ENCODE assay signal across 1 cellular context in the genomic region with DNA sequence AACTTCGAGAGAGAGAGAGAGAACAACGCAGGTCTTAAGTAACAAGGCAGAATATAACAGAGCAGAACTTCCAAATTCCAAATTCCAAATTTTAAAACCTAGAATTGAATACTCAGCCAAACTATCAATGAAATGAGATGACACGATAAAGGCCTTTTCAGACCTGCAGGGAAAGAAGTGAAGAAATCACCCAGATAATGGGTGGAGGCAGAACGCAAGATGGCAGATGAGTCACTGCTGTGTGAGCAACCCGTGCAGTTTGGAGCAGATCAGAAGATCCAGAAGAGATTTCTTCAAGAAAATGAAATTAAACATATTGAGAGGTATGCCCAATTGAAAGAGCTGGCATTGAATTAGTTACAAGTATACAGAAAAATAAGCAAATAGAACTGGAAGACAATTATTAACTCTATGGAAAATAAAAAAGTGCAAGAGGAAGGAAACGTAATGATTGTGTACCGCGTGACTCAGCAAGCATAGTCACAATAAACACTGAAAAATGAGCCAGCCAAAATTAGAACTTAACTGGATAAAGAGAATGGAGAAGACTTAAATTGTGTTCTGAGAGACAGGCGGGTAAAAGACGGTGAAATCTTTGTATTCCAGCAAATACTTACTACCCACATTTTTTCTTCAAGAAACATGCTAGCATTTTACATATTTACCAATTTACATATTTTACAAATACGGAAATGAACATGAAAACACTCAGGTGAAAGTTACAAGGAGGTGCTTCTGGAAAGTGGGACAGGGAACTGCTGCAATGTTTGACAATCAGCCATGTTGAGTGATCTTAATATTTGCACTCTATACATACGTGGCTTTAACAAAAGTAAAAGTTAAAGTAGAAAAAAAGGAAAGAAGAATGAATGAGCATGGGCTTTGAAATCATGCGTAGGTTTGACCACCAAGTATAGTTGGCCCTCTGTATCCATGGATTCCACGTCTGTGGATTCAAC.
TF ChIP-seq lines count a peak whose summit lies in the region.

No MANE protein-coding gene starts in this region.

TF ChIP-seq in K562, 482 proteins besides CTCF, POLR2A, EP300 and RAD21 (continued from another document and continues in another):
- TF ChIP-seq, protein P1, sequence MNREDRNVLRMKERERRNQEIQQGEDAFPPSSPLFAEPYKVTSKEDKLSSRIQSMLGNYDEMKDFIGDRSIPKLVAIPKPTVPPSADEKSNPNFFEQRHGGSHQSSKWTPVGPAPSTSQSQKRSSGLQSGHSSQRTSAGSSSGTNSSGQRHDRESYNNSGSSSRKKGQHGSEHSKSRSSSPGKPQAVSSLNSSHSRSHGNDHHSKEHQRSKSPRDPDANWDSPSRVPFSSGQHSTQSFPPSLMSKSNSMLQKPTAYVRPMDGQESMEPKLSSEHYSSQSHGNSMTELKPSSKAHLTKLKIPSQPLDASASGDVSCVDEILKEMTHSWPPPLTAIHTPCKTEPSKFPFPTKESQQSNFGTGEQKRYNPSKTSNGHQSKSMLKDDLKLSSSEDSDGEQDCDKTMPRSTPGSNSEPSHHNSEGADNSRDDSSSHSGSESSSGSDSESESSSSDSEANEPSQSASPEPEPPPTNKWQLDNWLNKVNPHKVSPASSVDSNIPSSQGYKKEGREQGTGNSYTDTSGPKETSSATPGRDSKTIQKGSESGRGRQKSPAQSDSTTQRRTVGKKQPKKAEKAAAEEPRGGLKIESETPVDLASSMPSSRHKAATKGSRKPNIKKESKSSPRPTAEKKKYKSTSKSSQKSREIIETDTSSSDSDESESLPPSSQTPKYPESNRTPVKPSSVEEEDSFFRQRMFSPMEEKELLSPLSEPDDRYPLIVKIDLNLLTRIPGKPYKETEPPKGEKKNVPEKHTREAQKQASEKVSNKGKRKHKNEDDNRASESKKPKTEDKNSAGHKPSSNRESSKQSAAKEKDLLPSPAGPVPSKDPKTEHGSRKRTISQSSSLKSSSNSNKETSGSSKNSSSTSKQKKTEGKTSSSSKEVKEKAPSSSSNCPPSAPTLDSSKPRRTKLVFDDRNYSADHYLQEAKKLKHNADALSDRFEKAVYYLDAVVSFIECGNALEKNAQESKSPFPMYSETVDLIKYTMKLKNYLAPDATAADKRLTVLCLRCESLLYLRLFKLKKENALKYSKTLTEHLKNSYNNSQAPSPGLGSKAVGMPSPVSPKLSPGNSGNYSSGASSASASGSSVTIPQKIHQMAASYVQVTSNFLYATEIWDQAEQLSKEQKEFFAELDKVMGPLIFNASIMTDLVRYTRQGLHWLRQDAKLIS (CRISPR knock-in tag; IDR thresholded peaks at IDR 0.05): 0 out of 2 replicates have a peak, but pooled peaks have one; percentile 49
- TF ChIP-seq ZKSCAN8 (CRISPR knock-in tag; IDR thresholded peaks at IDR 0.05) (0 out of 2 replicates have a peak, but pooled peaks have one; percentile 39), CBFA2T3 (IDR thresholded peaks at IDR 0.05) (peak; percentile 56), ZNF217 (CRISPR knock-in tag; IDR thresholded peaks at IDR 0.05) (no peak), FOXK2 (conservative IDR thresholded peaks at IDR 0.05 in 1 of 2, IDR thresholded peaks at IDR 0.05 in 1 of 2; ENCODE audit: low read depth in 2 of 2) (peak in 1 of 2 experiments; percentile 63; a peak in 3 of 4 replicates), KDM1A (IDR thresholded peaks at IDR 0.05) (peak; percentile 56 to 62; a peak in 3 of 4 replicates), ZNF444 (CRISPR knock-in tag; IDR thresholded peaks at IDR 0.05) (0 out of 2 replicates have a peak, but pooled peaks have one; percentile 7), SREBF2 (CRISPR knock-in tag; IDR thresholded peaks at IDR 0.05) (no peak), MAFK (IDR thresholded peaks at IDR 0.05; ENCODE audit: low read length) (peak; percentile 86), KLF6 (CRISPR knock-in tag; IDR thresholded peaks at IDR 0.05; ENCODE audit: borderline replicate concordance) (peak; percentile 68; the same call in 1 of the 2 replicates), C11orf30 (IDR thresholded peaks at IDR 0.05; ENCODE audit: low read depth) (peak; percentile 92), L3MBTL2 (IDR thresholded peaks at IDR 0.05) (peak; percentile 54; the same call in 1 of the 2 replicates), ZEB2 (IDR thresholded peaks at IDR 0.05) (peak; percentile 71), PTTG1 (tag; IDR thresholded peaks at IDR 0.05; ENCODE audit: low read depth) (peak; percentile 19; the same call in 1 of the 2 replicates), NFE2 (IDR thresholded peaks at IDR 0.05; ENCODE audit: low read depth) (peak; percentile 96), HNRNPK (IDR thresholded peaks at IDR 0.05; ENCODE audit: low read depth, low read length, poor library complexity, severe bottlenecking) (no peak), NUFIP1 (IDR thresholded peaks at IDR 0.05; ENCODE audit: partially characterized antibody) (no peak), GTF2A2 (tag; IDR thresholded peaks at IDR 0.05) (0 out of 2 replicates have a peak, but pooled peaks have one; percentile 14), CBX3 (IDR thresholded peaks at IDR 0.05; ENCODE audit: borderline replicate concordance in 1 of 2, low read length in 2 of 2) (peak in 1 of 2 experiments; percentile 57; a peak in 2 of 3 replicates), YY1 (IDR thresholded peaks at IDR 0.05; ENCODE audit: borderline replicate concordance in 1 of 3, control insufficient read depth in 1 of 3, extremely low read depth in 1 of 3, insufficient read depth in 3 of 3, insufficient read length in 1 of 3, insufficient replicate concordance in 2 of 3, low read depth in 1 of 3, low read length in 2 of 3) (peak; percentile 39 to 89 (median 44))
- TF ChIP-seq, protein P2, sequence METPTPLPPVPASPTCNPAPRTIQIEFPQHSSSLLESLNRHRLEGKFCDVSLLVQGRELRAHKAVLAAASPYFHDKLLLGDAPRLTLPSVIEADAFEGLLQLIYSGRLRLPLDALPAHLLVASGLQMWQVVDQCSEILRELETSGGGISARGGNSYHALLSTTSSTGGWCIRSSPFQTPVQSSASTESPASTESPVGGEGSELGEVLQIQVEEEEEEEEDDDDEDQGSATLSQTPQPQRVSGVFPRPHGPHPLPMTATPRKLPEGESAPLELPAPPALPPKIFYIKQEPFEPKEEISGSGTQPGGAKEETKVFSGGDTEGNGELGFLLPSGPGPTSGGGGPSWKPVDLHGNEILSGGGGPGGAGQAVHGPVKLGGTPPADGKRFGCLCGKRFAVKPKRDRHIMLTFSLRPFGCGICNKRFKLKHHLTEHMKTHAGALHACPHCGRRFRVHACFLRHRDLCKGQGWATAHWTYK (CRISPR knock-in tag; IDR thresholded peaks at IDR 0.05): no peak; the same call in 1 of the 2 replicates
- TF ChIP-seq, protein P3, sequence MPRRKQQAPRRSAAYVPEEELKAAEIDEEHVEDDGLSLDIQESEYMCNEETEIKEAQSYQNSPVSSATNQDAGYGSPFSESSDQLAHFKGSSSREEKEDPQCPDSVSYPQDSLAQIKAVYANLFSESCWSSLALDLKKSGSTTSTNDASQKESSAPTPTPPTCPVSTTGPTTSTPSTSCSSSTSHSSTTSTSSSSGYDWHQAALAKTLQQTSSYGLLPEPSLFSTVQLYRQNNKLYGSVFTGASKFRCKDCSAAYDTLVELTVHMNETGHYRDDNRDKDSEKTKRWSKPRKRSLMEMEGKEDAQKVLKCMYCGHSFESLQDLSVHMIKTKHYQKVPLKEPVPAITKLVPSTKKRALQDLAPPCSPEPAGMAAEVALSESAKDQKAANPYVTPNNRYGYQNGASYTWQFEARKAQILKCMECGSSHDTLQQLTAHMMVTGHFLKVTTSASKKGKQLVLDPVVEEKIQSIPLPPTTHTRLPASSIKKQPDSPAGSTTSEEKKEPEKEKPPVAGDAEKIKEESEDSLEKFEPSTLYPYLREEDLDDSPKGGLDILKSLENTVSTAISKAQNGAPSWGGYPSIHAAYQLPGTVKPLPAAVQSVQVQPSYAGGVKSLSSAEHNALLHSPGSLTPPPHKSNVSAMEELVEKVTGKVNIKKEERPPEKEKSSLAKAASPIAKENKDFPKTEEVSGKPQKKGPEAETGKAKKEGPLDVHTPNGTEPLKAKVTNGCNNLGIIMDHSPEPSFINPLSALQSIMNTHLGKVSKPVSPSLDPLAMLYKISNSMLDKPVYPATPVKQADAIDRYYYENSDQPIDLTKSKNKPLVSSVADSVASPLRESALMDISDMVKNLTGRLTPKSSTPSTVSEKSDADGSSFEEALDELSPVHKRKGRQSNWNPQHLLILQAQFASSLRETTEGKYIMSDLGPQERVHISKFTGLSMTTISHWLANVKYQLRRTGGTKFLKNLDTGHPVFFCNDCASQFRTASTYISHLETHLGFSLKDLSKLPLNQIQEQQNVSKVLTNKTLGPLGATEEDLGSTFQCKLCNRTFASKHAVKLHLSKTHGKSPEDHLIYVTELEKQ (CRISPR knock-in tag; IDR thresholded peaks at IDR 0.05): 0 out of 2 replicates have a peak, but pooled peaks have one; percentile 1
- TF ChIP-seq, protein P4, sequence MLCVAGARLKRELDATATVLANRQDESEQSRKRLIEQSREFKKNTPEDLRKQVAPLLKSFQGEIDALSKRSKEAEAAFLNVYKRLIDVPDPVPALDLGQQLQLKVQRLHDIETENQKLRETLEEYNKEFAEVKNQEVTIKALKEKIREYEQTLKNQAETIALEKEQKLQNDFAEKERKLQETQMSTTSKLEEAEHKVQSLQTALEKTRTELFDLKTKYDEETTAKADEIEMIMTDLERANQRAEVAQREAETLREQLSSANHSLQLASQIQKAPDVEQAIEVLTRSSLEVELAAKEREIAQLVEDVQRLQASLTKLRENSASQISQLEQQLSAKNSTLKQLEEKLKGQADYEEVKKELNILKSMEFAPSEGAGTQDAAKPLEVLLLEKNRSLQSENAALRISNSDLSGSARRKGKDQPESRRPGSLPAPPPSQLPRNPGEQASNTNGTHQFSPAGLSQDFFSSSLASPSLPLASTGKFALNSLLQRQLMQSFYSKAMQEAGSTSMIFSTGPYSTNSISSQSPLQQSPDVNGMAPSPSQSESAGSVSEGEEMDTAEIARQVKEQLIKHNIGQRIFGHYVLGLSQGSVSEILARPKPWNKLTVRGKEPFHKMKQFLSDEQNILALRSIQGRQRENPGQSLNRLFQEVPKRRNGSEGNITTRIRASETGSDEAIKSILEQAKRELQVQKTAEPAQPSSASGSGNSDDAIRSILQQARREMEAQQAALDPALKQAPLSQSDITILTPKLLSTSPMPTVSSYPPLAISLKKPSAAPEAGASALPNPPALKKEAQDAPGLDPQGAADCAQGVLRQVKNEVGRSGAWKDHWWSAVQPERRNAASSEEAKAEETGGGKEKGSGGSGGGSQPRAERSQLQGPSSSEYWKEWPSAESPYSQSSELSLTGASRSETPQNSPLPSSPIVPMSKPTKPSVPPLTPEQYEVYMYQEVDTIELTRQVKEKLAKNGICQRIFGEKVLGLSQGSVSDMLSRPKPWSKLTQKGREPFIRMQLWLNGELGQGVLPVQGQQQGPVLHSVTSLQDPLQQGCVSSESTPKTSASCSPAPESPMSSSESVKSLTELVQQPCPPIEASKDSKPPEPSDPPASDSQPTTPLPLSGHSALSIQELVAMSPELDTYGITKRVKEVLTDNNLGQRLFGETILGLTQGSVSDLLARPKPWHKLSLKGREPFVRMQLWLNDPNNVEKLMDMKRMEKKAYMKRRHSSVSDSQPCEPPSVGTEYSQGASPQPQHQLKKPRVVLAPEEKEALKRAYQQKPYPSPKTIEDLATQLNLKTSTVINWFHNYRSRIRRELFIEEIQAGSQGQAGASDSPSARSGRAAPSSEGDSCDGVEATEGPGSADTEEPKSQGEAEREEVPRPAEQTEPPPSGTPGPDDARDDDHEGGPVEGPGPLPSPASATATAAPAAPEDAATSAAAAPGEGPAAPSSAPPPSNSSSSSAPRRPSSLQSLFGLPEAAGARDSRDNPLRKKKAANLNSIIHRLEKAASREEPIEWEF (CRISPR knock-in tag; IDR thresholded peaks at IDR 0.05): no peak
- TF ChIP-seq, protein P5, sequence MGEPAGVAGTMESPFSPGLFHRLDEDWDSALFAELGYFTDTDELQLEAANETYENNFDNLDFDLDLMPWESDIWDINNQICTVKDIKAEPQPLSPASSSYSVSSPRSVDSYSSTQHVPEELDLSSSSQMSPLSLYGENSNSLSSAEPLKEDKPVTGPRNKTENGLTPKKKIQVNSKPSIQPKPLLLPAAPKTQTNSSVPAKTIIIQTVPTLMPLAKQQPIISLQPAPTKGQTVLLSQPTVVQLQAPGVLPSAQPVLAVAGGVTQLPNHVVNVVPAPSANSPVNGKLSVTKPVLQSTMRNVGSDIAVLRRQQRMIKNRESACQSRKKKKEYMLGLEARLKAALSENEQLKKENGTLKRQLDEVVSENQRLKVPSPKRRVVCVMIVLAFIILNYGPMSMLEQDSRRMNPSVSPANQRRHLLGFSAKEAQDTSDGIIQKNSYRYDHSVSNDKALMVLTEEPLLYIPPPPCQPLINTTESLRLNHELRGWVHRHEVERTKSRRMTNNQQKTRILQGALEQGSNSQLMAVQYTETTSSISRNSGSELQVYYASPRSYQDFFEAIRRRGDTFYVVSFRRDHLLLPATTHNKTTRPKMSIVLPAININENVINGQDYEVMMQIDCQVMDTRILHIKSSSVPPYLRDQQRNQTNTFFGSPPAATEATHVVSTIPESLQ (CRISPR knock-in tag; IDR thresholded peaks at IDR 0.05): no peak
- TF ChIP-seq, protein P6, sequence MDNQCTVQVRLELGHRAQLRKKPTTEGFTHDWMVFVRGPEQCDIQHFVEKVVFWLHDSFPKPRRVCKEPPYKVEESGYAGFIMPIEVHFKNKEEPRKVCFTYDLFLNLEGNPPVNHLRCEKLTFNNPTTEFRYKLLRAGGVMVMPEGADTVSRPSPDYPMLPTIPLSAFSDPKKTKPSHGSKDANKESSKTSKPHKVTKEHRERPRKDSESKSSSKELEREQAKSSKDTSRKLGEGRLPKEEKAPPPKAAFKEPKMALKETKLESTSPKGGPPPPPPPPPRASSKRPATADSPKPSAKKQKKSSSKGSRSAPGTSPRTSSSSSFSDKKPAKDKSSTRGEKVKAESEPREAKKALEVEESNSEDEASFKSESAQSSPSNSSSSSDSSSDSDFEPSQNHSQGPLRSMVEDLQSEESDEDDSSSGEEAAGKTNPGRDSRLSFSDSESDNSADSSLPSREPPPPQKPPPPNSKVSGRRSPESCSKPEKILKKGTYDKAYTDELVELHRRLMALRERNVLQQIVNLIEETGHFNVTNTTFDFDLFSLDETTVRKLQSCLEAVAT (IDR thresholded peaks at IDR 0.05): peak in 1 of 2 experiments; percentile 54; a peak in 2 of 4 replicates
- TF ChIP-seq, protein P7, sequence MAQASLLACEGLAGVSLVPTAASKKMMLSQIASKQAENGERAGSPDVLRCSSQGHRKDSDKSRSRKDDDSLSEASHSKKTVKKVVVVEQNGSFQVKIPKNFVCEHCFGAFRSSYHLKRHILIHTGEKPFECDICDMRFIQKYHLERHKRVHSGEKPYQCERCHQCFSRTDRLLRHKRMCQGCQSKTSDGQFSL (CRISPR knock-in tag; IDR thresholded peaks at IDR 0.05): no peak
- TF ChIP-seq, protein P7 (tag; IDR thresholded peaks at IDR 0.05): no peak
